Comparison of ENCODE assay signal across 15 cellular contexts in the genomic region with DNA sequence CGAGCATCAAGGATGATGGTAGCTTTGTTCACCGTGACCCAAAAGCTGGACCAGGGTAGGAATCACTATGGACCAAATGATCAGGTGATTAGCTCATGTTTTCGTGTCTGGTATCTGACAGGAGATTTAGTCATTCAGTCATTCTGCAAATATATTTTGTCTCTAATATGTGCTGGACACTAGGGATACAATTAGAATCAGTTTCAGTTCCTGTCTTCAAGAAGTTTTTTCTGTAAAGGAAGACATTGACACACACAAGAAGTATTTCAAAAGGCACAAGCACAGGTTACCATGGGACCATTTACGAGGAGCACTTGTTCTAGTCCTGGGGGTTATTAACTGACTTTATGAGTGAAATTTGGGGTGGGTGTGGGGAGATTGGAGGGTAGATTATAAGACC.
A peak's percentile ranks its signal among the peaks of the same experiment; 100 is the strongest.
DNase-seq lines count a peak whose midpoint lies in the region; ATAC-seq and TF ChIP-seq lines count a peak whose summit lies in the region.
"Had no signal": no experiment of that assay in that cellular context is flagged by ENCODE, and none has a peak within 500 bp of the region (broad histone marks: within the 10 kb centered on the region; RNA-seq: fewer than 3 reads in every experiment).

No MANE protein-coding gene starts in this region.

- ATAC-seq in GM18502 (IDR thresholded peaks at IDR 0.05; ENCODE audit: poor library complexity, unreplicated experiment) (peak; percentile 55), GM21529 (IDR thresholded peaks at IDR 0.05; ENCODE audit: unreplicated experiment) (peak; percentile 64), HG03432 (IDR thresholded peaks at IDR 0.05; ENCODE audit: unreplicated experiment) (peak; percentile 60), HG02798 (IDR thresholded peaks at IDR 0.05; ENCODE audit: poor library complexity, unreplicated experiment) (no peak)
- ATAC-seq: T-cell had no signal

- no peak overlapping the region for H3K27ac ChIP-seq in right atrium auricular region
- H3K27ac ChIP-seq: epithelial cell of prostate, hepatocyte, stomach had no signal

- peak; percentile 8 for DNase-seq in germinal center (ENCODE audit: low spot score)
- DNase-seq in cerebellar cortex (ENCODE audit: low spot score) = no peak
- DNase-seq in UCSD-AML1 (lab: John Stamatoyannopoulos, UW; ENCODE audit: unreplicated experiment) = no peak
- DNase-seq in right atrium auricular region (ENCODE audit: low spot score) = no peak
- DNase-seq: activated naive CD8-positive, alpha-beta T cell treated with anti-CD3 and anti-CD28 coated beads for 36 hours; NCI-H1092; NCI-H2227 treated with DMSO at 0.1 percent for 48 hours; stomach; T-cell had no signal

- H3K36me3 ChIP-seq in right atrium auricular region = no peaks in the 10 kb centered on the region
- H3K36me3 ChIP-seq: stomach had no signal

- TF ChIP-seq CTCF in right atrium auricular region (IDR thresholded peaks at IDR 0.05) = no peak

- H3K27me3 ChIP-seq in right atrium auricular region = no peaks in the 10 kb centered on the region
- H3K27me3 ChIP-seq: hepatocyte, stomach had no signal

- peaks cover 0 to 5% of the 10 kb centered on the region in 2 donors for H3K4me1 ChIP-seq in right atrium auricular region

- no peaks in the 10 kb centered on the region for H3K9me3 ChIP-seq in right atrium auricular region
- H3K9me3 ChIP-seq: stomach had no signal

- H3K4me3 ChIP-seq in right atrium auricular region = no peak overlapping the region
- H3K4me3 ChIP-seq: hepatocyte, stomach had no signal
